Comparison of ENCODE assay signal across 8 cellular contexts in genomic region chr9:113511856-113512761, GRCh38. TPM values are rescaled to one million over a fixed set of nuclear protein-coding genes. Genes with fewer than 3 reads are reported as not detected.
DNase-seq lines count a peak whose midpoint lies in the region; ATAC-seq and TF ChIP-seq lines count a peak whose summit lies in the region.

No MANE protein-coding gene starts in this region.

- peak overlapping the region; percentile 62 to 87 (median 74) for H3K4me3 Mint-ChIP-seq in naive thymus-derived CD8-positive, alpha-beta T cell

- H3K4me3 ChIP-seq in DND-41 (ENCODE audit: low read depth in 1 of 2, low read length in 2 of 2): peak overlapping the region in 1 of 2 experiments; percentile 9; a peak in 2 of 4 replicates

- no peaks in the 10 kb centered on the region for H3K36me3 ChIP-seq in DND-41 (ENCODE audit: insufficient read depth, low read length)

- CTCF ChIA-PET in RWPE1 (lab: Yijun Ruan, JAX): no interaction called here

- peak overlapping the region; percentile 93 to 98 (median 95) for H3K27ac Mint-ChIP-seq in naive thymus-derived CD8-positive, alpha-beta T cell

- peaks cover 48% of the 10 kb centered on the region for H3K4me1 ChIP-seq in DND-41 (ENCODE audit: insufficient read depth, low read length)

- TF ChIP-seq CTCF in DND-41 (IDR thresholded peaks at IDR 0.05; ENCODE audit: borderline replicate concordance, extremely low read depth, low read length, poor library complexity, severe bottlenecking) (no peak), RWPE1 (conservative IDR thresholded peaks at IDR 0.05; ENCODE audit: low read depth) (no peak)

- H3K27me3 Mint-ChIP-seq in naive thymus-derived CD8-positive, alpha-beta T cell: no peaks in the 10 kb centered on the region

- H3K4me2 ChIP-seq in DND-41 (ENCODE audit: insufficient read depth, low read length): peak overlapping the region; percentile 53

- H3K27ac ChIP-seq in DND-41 (ENCODE audit: low read length) (peak overlapping the region; percentile 82), RWPE1 (no peak overlapping the region)

- no peaks in the 10 kb centered on the region for H3K9me3 ChIP-seq in DND-41 (ENCODE audit: insufficient read depth, low read length, severe bottlenecking)

- H3K27me3 ChIP-seq in DND-41 (ENCODE audit: insufficient read depth, low read length, poor library complexity): no peaks in the 10 kb centered on the region

- no peaks in the 10 kb centered on the region for H3K9me3 Mint-ChIP-seq in naive thymus-derived CD8-positive, alpha-beta T cell

- DNase-seq in DND-41 (peak; percentile 77), NCI-H82 (lab: John Stamatoyannopoulos, UW) (peak; percentile 95), G401 (ENCODE audit: low spot score) (no peak), RWPE1 (ENCODE audit: low spot score) (no peak), NCI-H1930 (lab: John Stamatoyannopoulos, UW) (no peak)
- DNase-seq in activated T-cell treated with anti-CD3 and anti-CD28 coated beads, Interleukin-2, amount 50 U/mL, for 48 hours: peak; percentile 86 to 87
- peak; percentile 34 to 85 (median 64) for DNase-seq in naive thymus-derived CD8-positive, alpha-beta T cell

- H3K4me1 Mint-ChIP-seq in naive thymus-derived CD8-positive, alpha-beta T cell: peaks cover 50 to 78% (median 71%) of the 10 kb centered on the region in 4 donors

- ATAC-seq in DND-41 (ENCODE audit: insufficient read depth, low read depth): peak; percentile 74
- peak; percentile 49 for ATAC-seq in GM21723 (IDR thresholded peaks at IDR 0.05; ENCODE audit: unreplicated experiment)
- peak; percentile 66 to 68 for ATAC-seq in naive thymus-derived CD8-positive, alpha-beta T cell

- H3K36me3 Mint-ChIP-seq in naive thymus-derived CD8-positive, alpha-beta T cell: no peaks in the 10 kb centered on the region

- H3K79me2 ChIP-seq in DND-41 (ENCODE audit: insufficient read depth, low read length): no peaks in the 10 kb centered on the region

- no peaks in the 10 kb centered on the region for H4K20me1 ChIP-seq in DND-41 (ENCODE audit: insufficient read depth, low read length)

- POLR2A ChIA-PET in naive thymus-derived CD8-positive, alpha-beta T cell (lab: Charles Lee): interaction anchor here (0.5 to 8.5 kb wide), 10 partner anchors 10 to 1475 kb away, joined by 3 to 119 read pairs (median 3); partner anchors contain the start of genes C9orf43 and POLE3
- POLR2A ChIA-PET in RWPE1 (lab: Yijun Ruan, JAX; ENCODE audit: low non-redundant PET): no interaction called here

- peak overlapping the region; percentile 25 for H3K9ac ChIP-seq in DND-41 (ENCODE audit: low read depth, low read length)

- in situ Hi-C loops in G401 (cut with HindIII; ENCODE audit: low sequenced_read_pairs): no loop called here

- H2AFZ ChIP-seq in DND-41 (ENCODE audit: low read depth, low read length): no peak overlapping the region

RNA-seq across cellular contexts. Expression of gene RGS3, which starts 48.6 kb away (rescaled TPM):
- 10 to 100 TPM; 27.8 to 29.5 TPM for total RNA-seq in naive thymus-derived CD8-positive, alpha-beta T cell
- polyA plus RNA-seq in naive thymus-derived CD8-positive, alpha-beta T cell: 10 to 100 TPM; 17.9 to 33.4 (median 26.1) TPM
- 117 and 144 TPM in 2 replicates for total RNA-seq in G401 (2014; rRNA removed; shearing (Covaris generic))

Comparison
In these comparisons a context has a peak if more than half of its experiments do, and no peak if none do; other contexts are left out.
1. DNase-seq: peak in DND-41 (single experiment), NCI-H82 (single experiment), activated T-cell treated with anti-CD3 and anti-CD28 coated beads, Interleukin-2, amount 50 U/mL, for 48 hours (2 of 2) and naive thymus-derived CD8-positive, alpha-beta T cell (10 of 10); none in G401 (single experiment), RWPE1 (single experiment) and NCI-H1930 (0 of 2).
2. Peak in every context shown above with its lines, with median percentiles within 50 percentile points of each other: ATAC-seq.